ENCODE assay signal across 8 cellular contexts in genomic region chr3:125915792-125916375, GRCh38. TPM values are rescaled to one million over a fixed set of nuclear protein-coding genes. Genes with fewer than 3 reads are reported as not detected.
DNase-seq lines count a peak whose midpoint lies in the region; ATAC-seq, FAIRE-seq and TF ChIP-seq lines count a peak whose summit lies in the region.
"Not testable (repeated sequence)": the region's sequence is repeated elsewhere in the genome, so short reads cannot be mapped to it uniquely, and the experiment has no call there.

No MANE protein-coding gene starts in this region.

- not testable (repeated sequence) for H3K27me3 ChIP-seq in kidney epithelial cell (ENCODE audit: control insufficient read depth, insufficient read depth, low read length)

- H3K9me3 Mint-ChIP-seq in chondrocyte (ENCODE audit: low read depth), result not testable (repeated sequence)

- peak; percentile 94 for ATAC-seq in HG03439 (IDR thresholded peaks at IDR 0.05; ENCODE audit: unreplicated experiment)

- peaks cover 20% of the 10 kb centered on the region for H3K4me1 Mint-ChIP-seq in chondrocyte (ENCODE audit: low read depth)

- peak overlapping the region; percentile 82 for H3K4me3 Mint-ChIP-seq in chondrocyte (ENCODE audit: unreplicated experiment)

- H3K27ac Mint-ChIP-seq in chondrocyte (ENCODE audit: unreplicated experiment), result peak overlapping the region; percentile 92

- H3K36me3 Mint-ChIP-seq in chondrocyte (ENCODE audit: low read depth), result not testable (repeated sequence)

- H3K4me3 ChIP-seq in kidney epithelial cell (ENCODE audit: low read depth, low read length), result peak overlapping the region; percentile 50

- DNase-seq in AG20443 (ENCODE audit: low spot score) (peak; percentile 83), GM19239 (ENCODE audit: insufficient read length, low spot score) (peak; percentile 54), NCI-H510A (lab: John Stamatoyannopoulos, UW) (peak; percentile 82), chondrocyte (ENCODE audit: low spot score) (peak; percentile 100), kidney epithelial cell (ENCODE audit: low read depth) (peak; percentile 84)
- peak; percentile 98 for DNase-seq in activated CD4-positive, alpha-beta T cell treated with anti-CD3 and anti-CD28 coated beads for 24 hours (ENCODE audit: low read depth in 2 of 2)
- DNase-seq in stimulated activated CD4-positive, alpha-beta T cell treated with anti-CD3 and anti-CD28 coated beads, Interleukin-15, amount 100 ng/mL, for 24 hours, result peak; percentile 99

- TF ChIP-seq CTCF in chondrocyte (IDR thresholded peaks at IDR 0.05); kidney epithelial cell (IDR thresholded peaks at IDR 0.05; ENCODE audit: insufficient read depth, low read length, poor library complexity, severe bottlenecking): not testable (repeated sequence)

- FAIRE-seq in GM19239 (lab: Jason Lieb, UNC), result peak; percentile 42

- not testable (repeated sequence) for H3K27me3 Mint-ChIP-seq in chondrocyte (ENCODE audit: low read depth)

- not testable (repeated sequence) for H3K36me3 ChIP-seq in kidney epithelial cell (ENCODE audit: control insufficient read depth, insufficient read depth, low read length)

RNA-seq across cellular contexts. Expression of gene ROPN1B, which starts 53.1 kb away (rescaled TPM):
- 0.10 TPM in 1 of 3 replicates, not detected in the others for total RNA-seq in chondrocyte
- total RNA-seq in kidney epithelial cell, result not detected in 2 replicates

Comparison
In these comparisons a context has a peak if more than half of its experiments do, and no peak if none do; other contexts are left out.
1. Peak in every context shown above with its lines: DNase-seq, ATAC-seq and H3K4me3 ChIP-seq.